ENCODE assay signal across 8 cellular contexts in the genomic region with DNA sequence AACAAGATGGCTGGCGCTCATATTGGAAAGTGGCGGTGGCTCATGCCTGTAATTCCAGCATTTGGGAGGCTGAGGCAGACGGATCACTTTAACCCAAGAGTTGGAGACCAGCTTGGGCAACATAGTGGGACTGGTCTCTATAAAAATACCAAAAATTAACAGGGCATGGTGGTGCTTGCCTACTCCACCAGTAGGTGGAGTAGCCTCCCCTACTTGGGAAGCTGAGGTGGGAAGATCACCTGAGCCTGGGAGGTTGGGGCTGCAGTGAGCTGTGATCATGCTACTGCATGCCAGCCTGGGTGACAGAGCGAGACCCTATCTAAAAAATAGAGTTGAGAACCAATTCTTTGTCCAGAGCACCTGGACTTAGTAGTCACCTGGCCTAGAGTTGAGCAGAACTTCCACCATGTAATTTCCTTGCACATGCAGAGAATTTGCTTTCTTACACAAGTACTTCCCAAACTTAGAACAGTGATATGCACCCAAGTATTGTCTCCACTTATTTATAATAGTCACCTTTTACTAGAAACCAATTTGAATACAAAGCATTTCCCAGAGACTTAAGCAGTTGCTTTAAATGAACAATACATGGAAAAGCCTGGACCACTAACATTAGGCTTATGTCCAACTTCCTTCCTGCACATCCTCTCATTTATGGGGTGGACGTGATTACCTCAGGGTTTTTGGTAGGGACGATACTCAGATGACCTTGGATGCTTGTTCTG. TPM values are rescaled to one million over a fixed set of nuclear protein-coding genes. Genes with fewer than 3 reads are reported as not detected.
DNase-seq lines count a peak whose midpoint lies in the region; ATAC-seq and TF ChIP-seq lines count a peak whose summit lies in the region.

No MANE protein-coding gene starts in this region.

- no peak overlapping the region for H3K9ac ChIP-seq in OCI-LY3 (ENCODE audit: low read length)

- H3K27ac ChIP-seq in left ventricle myocardium inferior (replicated peaks): peak overlapping the region; percentile 78
- no peak overlapping the region for H3K27ac ChIP-seq in OCI-LY3 (ENCODE audit: low read length)
- H3K27ac ChIP-seq in foreskin keratinocyte: no peak overlapping the region
- H3K27ac ChIP-seq in ovary: no peak overlapping the region

- H3K4me1 ChIP-seq in left ventricle myocardium inferior (peaks cover 12% of the 10 kb centered on the region), OCI-LY3 (ENCODE audit: low read length) (no peaks in the 10 kb centered on the region), foreskin keratinocyte (no peaks in the 10 kb centered on the region), ovary (ENCODE audit: insufficient read depth) (no peaks in the 10 kb centered on the region)

- H3K9me3 ChIP-seq in left ventricle myocardium inferior (replicated peaks) (no peaks in the 10 kb centered on the region), OCI-LY3 (ENCODE audit: insufficient read depth, low read length) (no peaks in the 10 kb centered on the region), ovary (no peaks in the 10 kb centered on the region)

- H3K4me3 ChIP-seq in left ventricle myocardium inferior (no peak overlapping the region), OCI-LY3 (ENCODE audit: low read length) (no peak overlapping the region), ovary (no peak overlapping the region)

- TF ChIP-seq EP300 in ovary (IDR thresholded peaks at IDR 0.05): no peak

- no peaks in the 10 kb centered on the region for H4K20me1 ChIP-seq in OCI-LY3 (ENCODE audit: insufficient read depth, low read length)

- no peak overlapping the region for H3K4me2 ChIP-seq in OCI-LY3 (ENCODE audit: low read length)

- ATAC-seq in HG02678 (IDR thresholded peaks at IDR 0.05; ENCODE audit: unreplicated experiment): peak; percentile 89
- peak; percentile 89 for ATAC-seq in foreskin keratinocyte

- H3K36me3 ChIP-seq in left ventricle myocardium inferior: no peaks in the 10 kb centered on the region
- no peaks in the 10 kb centered on the region for H3K36me3 ChIP-seq in OCI-LY3 (replicated peaks; ENCODE audit: low read depth, low read length)
- no peaks in the 10 kb centered on the region for H3K36me3 ChIP-seq in ovary

- 83 to 89% (median 85%) methylated on average over 6 of the region's 6 CpGs for WGBS in ovary, 3 donors

- H3K27me3 ChIP-seq in left ventricle myocardium inferior (ENCODE audit: low read depth): no peaks in the 10 kb centered on the region
- no peaks in the 10 kb centered on the region for H3K27me3 ChIP-seq in OCI-LY3 (ENCODE audit: low read depth, low read length)
- no peaks in the 10 kb centered on the region for H3K27me3 ChIP-seq in foreskin keratinocyte
- no peaks in the 10 kb centered on the region for H3K27me3 ChIP-seq in ovary

- no peaks in the 10 kb centered on the region for H3K79me2 ChIP-seq in OCI-LY3 (ENCODE audit: low read length)

- TF ChIP-seq CTCF in left ventricle myocardium inferior (IDR thresholded peaks at IDR 0.05; ENCODE audit: borderline replicate concordance) (peak; percentile 39), OCI-LY3 (IDR thresholded peaks at IDR 0.05; ENCODE audit: low read depth, low read length) (peak; percentile 79), foreskin keratinocyte (conservative IDR thresholded peaks at IDR 0.05) (peak; percentile 91), ovary (IDR thresholded peaks at IDR 0.05) (no peak)

- DNase-seq in left ventricle myocardium inferior (no peak), cardiac septum (ENCODE audit: low spot score) (no peak), foreskin keratinocyte (no peak), HuH-7.5 (ENCODE audit: low spot score) (no peak), ovary (no peak), NCI-H1694 (lab: John Stamatoyannopoulos, UW) (no peak)

- H2AFZ ChIP-seq in OCI-LY3 (ENCODE audit: low read depth, low read length): no peak overlapping the region

- no peak for TF ChIP-seq POLR2A in ovary (IDR thresholded peaks at IDR 0.05)

- intact Hi-C loops in left ventricle myocardium inferior (cut with micrococcal nuclease) (no loop called here), cardiac septum (cut with DNase I) (no loop called here), ovary (cut with DNase I) (no loop called here)

RNA-seq across cellular contexts. Expression of gene LAMB4, which starts 15.9 kb away (rescaled TPM):
- 0.33 TPM for total RNA-seq in left ventricle myocardium inferior
- 0.05 TPM for total RNA-seq in cardiac septum
- total RNA-seq in foreskin keratinocyte: 0.07 and 0.14 TPM in 2 replicates
- 0.02 and 0.04 TPM in 2 replicates for polyA plus RNA-seq in foreskin keratinocyte
- not detected for total RNA-seq in ovary
- polyA plus RNA-seq in ovary: under 1 TPM; 0.10 to 0.17 TPM

Comparison
In these comparisons a context has a peak if more than half of its experiments do, and no peak if none do; other contexts are left out.
1. CTCF ChIP-seq: peak in left ventricle myocardium inferior (single experiment), OCI-LY3 (single experiment) and foreskin keratinocyte (single experiment); none in ovary (0 of 3).